Comparison of ENCODE assay signal across 20 cellular contexts in the genomic region with DNA sequence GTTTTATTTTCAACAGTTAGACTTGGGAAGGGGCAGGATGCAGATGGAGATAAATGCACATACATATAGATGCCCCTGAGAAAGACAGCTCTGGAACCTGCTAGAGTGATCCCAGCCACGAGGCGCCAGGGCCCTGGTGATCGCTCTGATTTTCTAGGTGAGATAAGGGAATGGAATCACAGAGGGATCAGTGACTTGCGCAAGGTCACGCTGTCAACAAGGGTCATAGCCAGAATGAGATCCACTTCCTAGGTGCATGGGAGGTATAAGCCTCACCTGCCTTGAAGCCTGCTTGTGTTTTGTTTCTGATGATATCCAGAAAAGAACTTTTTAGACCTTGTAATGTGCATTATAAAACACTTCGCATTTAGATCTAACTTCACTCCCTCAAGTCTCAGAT. TPM values are rescaled to one million over a fixed set of nuclear protein-coding genes. Genes with fewer than 3 reads are reported as not detected.
"Had no signal": no experiment of that assay in that cellular context is flagged by ENCODE, and none has a peak within 500 bp of the region (broad histone marks: within the 10 kb centered on the region; RNA-seq: fewer than 3 reads in every experiment).

No MANE protein-coding gene starts in this region.

- H3K9me3 Mint-ChIP-seq: activated B cell treated with CpG ODN at 0.5 μM for 24 hours; activated CD4-positive, alpha-beta memory T cell treated with anti-CD3 and anti-CD28 coated beads for 36 hours; naive thymus-derived CD4-positive, alpha-beta T cell had no signal

- H3K4me3 Mint-ChIP-seq: activated B cell treated with CpG ODN at 0.5 μM for 24 hours; activated CD4-positive, alpha-beta memory T cell treated with anti-CD3 and anti-CD28 coated beads for 36 hours; activated naive CD8-positive, alpha-beta T cell had no signal

- H3K36me3 Mint-ChIP-seq: activated CD4-positive, alpha-beta memory T cell treated with anti-CD3 and anti-CD28 coated beads for 36 hours; activated naive CD8-positive, alpha-beta T cell had no signal

- H3K27me3 ChIP-seq: body of pancreas, stomach, testis, uterus had no signal

- FAIRE-seq: colon, keratinocyte had no signal

- H3K9me3 ChIP-seq: body of pancreas, stomach, testis, uterus had no signal

- H3K27ac ChIP-seq: body of pancreas, foreskin keratinocyte, stomach, testis had no signal

- H3K36me3 ChIP-seq: uterus had no signal

- H3K4me1 ChIP-seq: foreskin keratinocyte had no signal

- DNase-seq: activated B cell treated with CpG ODN at 0.5 μM for 24 hours; activated CD4-positive, alpha-beta memory T cell treated with anti-CD3 and anti-CD28 coated beads for 36 hours; activated CD4-positive, alpha-beta T cell treated with anti-CD3 and anti-CD28 coated beads for 4 hours; activated T-cell treated with anti-CD3 and anti-CD28 coated beads for 4 hours; amniotic stem cell; body of pancreas; foreskin keratinocyte; glutamatergic neuron; hippocampal formation; left ventricle myocardium superior; mesenchymal stem cell; naive thymus-derived CD4-positive, alpha-beta T cell; retina; stomach; testis; uterus had no signal

- ATAC-seq: body of pancreas; foreskin keratinocyte; left ventricle myocardium superior; naive thymus-derived CD4-positive, alpha-beta T cell had no signal

- H3K4me3 ChIP-seq: body of pancreas, stomach, testis, uterus had no signal

- H3K27ac Mint-ChIP-seq: activated B cell treated with CpG ODN at 0.5 μM for 24 hours; activated CD4-positive, alpha-beta memory T cell treated with anti-CD3 and anti-CD28 coated beads for 36 hours; activated naive CD8-positive, alpha-beta T cell had no signal

RNA-seq across cellular contexts. Expression of a gene that starts 47.5 kb away (rescaled TPM):
- total RNA-seq: fibroblast of lung, foreskin keratinocyte had no signal
- polyA plus RNA-seq: fibroblast of lung, foreskin keratinocyte had no signal
